ENCODE assay signal across 1 cellular context in genomic region chr2:175170679-175171304, GRCh38.
TF ChIP-seq lines count a peak whose summit lies in the region.

No MANE protein-coding gene starts in this region.

TF ChIP-seq in K562, 482 proteins besides CTCF, POLR2A, EP300 and RAD21 (continued from another document and continues in another):
- 0 out of 2 replicates have a peak, but pooled peaks have one; percentile 29 for TF ChIP-seq ZBTB9 (CRISPR knock-in tag; IDR thresholded peaks at IDR 0.05)
- TF ChIP-seq CBX2 (IDR thresholded peaks at IDR 0.05; ENCODE audit: insufficient read depth, low read length, poor library complexity, severe bottlenecking): no peak
- 0 out of 2 replicates have a peak, but pooled peaks have one; percentile 14 for TF ChIP-seq SPI1 (IDR thresholded peaks at IDR 0.05; ENCODE audit: borderline replicate concordance, low read depth, low read length)
- TF ChIP-seq NR2F6 (CRISPR knock-in tag; IDR thresholded peaks at IDR 0.05): no peak
- TF ChIP-seq ZNF431 (CRISPR knock-in tag; IDR thresholded peaks at IDR 0.05): no peak
- TF ChIP-seq ZNF589 (CRISPR knock-in tag; IDR thresholded peaks at IDR 0.05; ENCODE audit: low read depth): no peak
- no peak for TF ChIP-seq ZBTB40 (IDR thresholded peaks at IDR 0.05)
- no peak for TF ChIP-seq ZBTB40 (CRISPR knock-in tag; IDR thresholded peaks at IDR 0.05)
- TF ChIP-seq ETS2 (tag; IDR thresholded peaks at IDR 0.05; ENCODE audit: borderline replicate concordance, poor library complexity, severe bottlenecking): no peak
- no peak for TF ChIP-seq FOXA1 (IDR thresholded peaks at IDR 0.05; ENCODE audit: borderline replicate concordance)
- no peak for TF ChIP-seq MYBL2 (IDR thresholded peaks at IDR 0.05; ENCODE audit: low read depth)
- no peak for TF ChIP-seq MYBL2 (CRISPR knock-in tag; IDR thresholded peaks at IDR 0.05; ENCODE audit: borderline replicate concordance)
- 0 out of 2 replicates have a peak, but pooled peaks have one; percentile 42 for TF ChIP-seq ZEB2 (IDR thresholded peaks at IDR 0.05)
- no peak for TF ChIP-seq CGGBP1 (CRISPR knock-in tag; IDR thresholded peaks at IDR 0.05)
- TF ChIP-seq ELF4 (CRISPR knock-in tag; IDR thresholded peaks at IDR 0.05): peak; percentile 58; the same call in 1 of the 2 replicates
- no peak for TF ChIP-seq NBN (IDR thresholded peaks at IDR 0.05; ENCODE audit: low read depth)
- TF ChIP-seq CREB3 (tag; conservative IDR thresholded peaks at IDR 0.05; ENCODE audit: low read depth): no peak
- TF ChIP-seq MTA1 (IDR thresholded peaks at IDR 0.05; ENCODE audit: borderline replicate concordance): peak; percentile 68; the same call in 1 of the 2 replicates
- no peak for TF ChIP-seq E2F4 (CRISPR knock-in tag; IDR thresholded peaks at IDR 0.05; ENCODE audit: low read depth)
- no peak for TF ChIP-seq SMARCC2 (IDR thresholded peaks at IDR 0.05; ENCODE audit: low read depth)
- TF ChIP-seq CEBPZ (IDR thresholded peaks at IDR 0.05; ENCODE audit: borderline replicate concordance, low read depth, low read length): no peak
- TF ChIP-seq STAT6 (CRISPR knock-in tag; IDR thresholded peaks at IDR 0.05): 0 out of 2 replicates have a peak, but pooled peaks have one; percentile 37
- TF ChIP-seq RNF219 (CRISPR knock-in tag; IDR thresholded peaks at IDR 0.05): no peak
- no peak for TF ChIP-seq GTF2F1 (IDR thresholded peaks at IDR 0.05; ENCODE audit: low read depth, low read length)
- TF ChIP-seq EZH2 (IDR thresholded peaks at IDR 0.05; ENCODE audit: borderline replicate concordance, low read depth, low read length): no peak
- peak; percentile 13; the same call in 1 of the 2 replicates for TF ChIP-seq CBFA2T3 (IDR thresholded peaks at IDR 0.05)
- no peak for TF ChIP-seq CLOCK (CRISPR knock-in tag; IDR thresholded peaks at IDR 0.05; ENCODE audit: borderline replicate concordance)
- no peak for TF ChIP-seq ZNF764 (CRISPR knock-in tag; IDR thresholded peaks at IDR 0.05; ENCODE audit: low read depth)
